2 cellular contexts compared by ENCODE assay signal in the genomic region with DNA sequence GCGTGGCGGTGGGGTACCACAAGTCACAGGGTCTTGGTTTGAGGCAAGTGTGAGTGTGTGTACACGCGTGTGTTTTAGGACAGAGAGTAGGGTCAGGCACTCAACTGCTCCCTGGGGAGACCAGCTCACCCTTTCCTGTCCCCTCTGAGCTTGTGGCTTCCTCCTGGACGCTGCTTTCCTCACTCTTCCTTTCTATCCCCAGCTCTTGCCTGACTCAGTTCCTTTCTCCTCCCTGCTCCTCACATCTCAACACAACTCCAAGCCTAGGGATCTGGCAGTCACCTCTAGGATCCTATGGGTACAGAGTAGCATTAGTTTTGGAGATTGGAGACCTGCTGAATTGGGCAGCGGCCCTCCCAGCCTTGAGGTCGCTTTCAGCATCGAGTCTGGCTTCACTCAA.
TF ChIP-seq lines count a peak whose summit lies in the region.

No MANE protein-coding gene starts in this region.

TF ChIP-seq in A549, 52 proteins besides CTCF, POLR2A, EP300 and RAD21:
- TF ChIP-seq BHLHE40 (IDR thresholded peaks at IDR 0.05; ENCODE audit: low read depth, low read length) (no peak), SREBF2 (IDR thresholded peaks at IDR 0.05) (no peak), HDAC2 (IDR thresholded peaks at IDR 0.05) (no peak), GATA3 (IDR thresholded peaks at IDR 0.05; ENCODE audit: borderline replicate concordance) (no peak), HOXA7 (CRISPR knock-in tag; IDR thresholded peaks at IDR 0.05) (no peak), PHF8 (IDR thresholded peaks at IDR 0.05; ENCODE audit: borderline replicate concordance, low read depth) (no peak), SMC3 (IDR thresholded peaks at IDR 0.05) (no peak), JUNB (IDR thresholded peaks at IDR 0.05) (no peak), FOXS1 (CRISPR knock-in tag; IDR thresholded peaks at IDR 0.05) (no peak), TP53 (CRISPR knock-in tag; IDR thresholded peaks at IDR 0.05) (no peak), KDM5A (IDR thresholded peaks at IDR 0.05) (no peak)
TF ChIP-seq in A549: peak in this region for 0.

TF ChIP-seq in endothelial cell of umbilical vein, 7 proteins besides CTCF, POLR2A, EP300 and RAD21:
- TF ChIP-seq GATA2 (IDR thresholded peaks at IDR 0.05; ENCODE audit: insufficient read depth, insufficient read length, low read depth, low read length) (no peak), EZH2 (IDR thresholded peaks at IDR 0.05; ENCODE audit: borderline replicate concordance, low read depth, low read length, severe bottlenecking) (no peak), POLR2AphosphoS5 (IDR thresholded peaks at IDR 0.05; ENCODE audit: insufficient read depth, low read depth, low read length) (peak; percentile 27), FOS (IDR thresholded peaks at IDR 0.05; ENCODE audit: borderline replicate concordance, insufficient read depth, low read length) (peak; percentile 52), MYC (IDR thresholded peaks at IDR 0.05; ENCODE audit: low read depth, low read length) (no peak), JUN (IDR thresholded peaks at IDR 0.05; ENCODE audit: borderline replicate concordance, insufficient read depth, insufficient read length, low read depth) (no peak)
- TF ChIP-seq, protein P1, sequence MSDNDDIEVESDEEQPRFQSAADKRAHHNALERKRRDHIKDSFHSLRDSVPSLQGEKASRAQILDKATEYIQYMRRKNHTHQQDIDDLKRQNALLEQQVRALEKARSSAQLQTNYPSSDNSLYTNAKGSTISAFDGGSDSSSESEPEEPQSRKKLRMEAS (IDR thresholded peaks at IDR 0.05; ENCODE audit: insufficient read depth, insufficient read length) = no peak
